8 cellular contexts compared by ENCODE assay signal in the genomic region with DNA sequence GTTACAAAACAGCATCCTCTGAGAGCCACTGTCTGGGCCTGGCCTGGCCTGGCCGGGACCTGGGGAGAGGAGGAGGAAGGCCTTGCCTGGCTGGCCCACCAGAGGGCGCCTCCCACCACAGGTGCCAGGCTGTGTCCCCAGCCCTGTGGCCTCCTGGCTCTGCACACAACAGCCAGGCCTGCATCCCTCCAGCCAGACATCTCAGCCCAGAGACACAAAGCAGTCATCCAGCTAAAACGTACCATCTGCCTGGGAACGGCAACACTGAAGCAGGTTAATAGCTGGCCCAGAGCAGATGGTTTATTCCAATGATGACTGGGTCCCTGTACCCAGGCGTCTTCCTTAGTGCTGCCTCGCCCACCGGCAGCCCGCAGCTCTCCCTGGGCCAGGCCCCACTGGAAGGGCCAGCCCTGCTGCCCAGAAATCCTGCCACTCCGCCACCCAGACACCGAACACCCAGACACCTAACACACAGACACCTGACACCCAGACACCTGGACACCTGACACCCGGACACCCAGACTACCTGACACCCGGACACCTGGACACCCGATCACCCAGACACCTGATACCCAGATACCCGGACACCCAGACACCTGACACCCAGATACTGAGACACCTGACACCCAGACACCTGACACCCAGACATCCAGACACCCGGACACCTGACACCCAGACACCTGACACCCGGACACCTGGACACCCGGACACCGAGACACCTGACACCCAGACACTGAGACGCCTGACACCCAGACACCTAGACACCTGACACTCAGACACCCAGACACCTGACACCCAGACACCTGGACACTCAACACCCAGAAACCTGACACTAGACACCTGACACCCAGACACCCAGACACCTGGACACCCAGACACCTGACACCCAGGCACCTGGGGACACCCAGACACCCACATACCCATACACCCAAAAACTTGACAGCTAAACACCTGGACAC. TPM values are rescaled to one million over a fixed set of nuclear protein-coding genes. Genes with fewer than 3 reads are reported as not detected.
DNase-seq lines count a peak whose midpoint lies in the region; ATAC-seq and TF ChIP-seq lines count a peak whose summit lies in the region.

No MANE protein-coding gene starts in this region.

- peak; percentile 85 for DNase-seq in AG08396 (ENCODE audit: low spot score)
- DNase-seq in NOMO-1 treated with DMSO at 0.1 percent for 48 hours (lab: John Stamatoyannopoulos, UW; ENCODE audit: unreplicated experiment), result peak; percentile 62
- peak; percentile 48 for DNase-seq in activated CD8-positive, alpha-beta memory T cell treated with anti-CD3 and anti-CD28 coated beads, Interleukin-2, amount 50 U/mL, for 24 hours (ENCODE audit: extremely low read depth)
- DNase-seq in endodermal cell, result peak; percentile 95
- DNase-seq in midbrain (lab: John Stamatoyannopoulos, UW), result peak; percentile 89
- peak; percentile 76 for DNase-seq in stimulated activated CD8-positive, alpha-beta memory T cell treated with anti-CD3 and anti-CD28 coated beads, Interleukin-7, amount 100 ng/mL, for 24 hours (ENCODE audit: low read depth)

- H3K9me3 ChIP-seq in endodermal cell (ENCODE audit: control insufficient read depth, low read length), result peaks cover 6% of the 10 kb centered on the region

- no peak overlapping the region for H3K27ac Mint-ChIP-seq in endodermal cell

- TF ChIP-seq CTCF in endodermal cell (conservative IDR thresholded peaks at IDR 0.05), result peak; percentile 94

- no peaks in the 10 kb centered on the region for H3K36me3 Mint-ChIP-seq in endodermal cell (ENCODE audit: low read depth)

- no peak overlapping the region for H3K4me3 Mint-ChIP-seq in endodermal cell

- peaks cover 1% of the 10 kb centered on the region for H3K27me3 Mint-ChIP-seq in endodermal cell (ENCODE audit: insufficient read depth)

- H3K36me3 ChIP-seq in endodermal cell (ENCODE audit: control insufficient read depth, insufficient read depth, low read length), result no peaks in the 10 kb centered on the region

- 75 to 81% methylated on average over 5 to 19 of the region's 19 CpGs for WGBS in endodermal cell (ENCODE audit: insufficient coverage in 1 of 2, insufficient read length in 1 of 2), 2 experiments

- ATAC-seq in GM18858 (IDR thresholded peaks at IDR 0.05; ENCODE audit: unreplicated experiment), result peak; percentile 80
- peak; percentile 93 for ATAC-seq in HG03108 (IDR thresholded peaks at IDR 0.05; ENCODE audit: unreplicated experiment)

- no peak overlapping the region for H3K9ac ChIP-seq in endodermal cell (ENCODE audit: extremely low read depth, low read length, poor library complexity, severe bottlenecking)

- H3K27me3 ChIP-seq in endodermal cell (ENCODE audit: control insufficient read depth, insufficient read depth, low read length, poor library complexity, severe bottlenecking), result no peaks in the 10 kb centered on the region

- H3K4me3 ChIP-seq in endodermal cell (ENCODE audit: low read length), result no peak overlapping the region

- no peak overlapping the region for H3K27ac ChIP-seq in endodermal cell (ENCODE audit: low read depth, low read length)

- no peaks in the 10 kb centered on the region for H3K4me1 Mint-ChIP-seq in endodermal cell

- H3K4me1 ChIP-seq in endodermal cell (ENCODE audit: control insufficient read depth, insufficient read depth, low read length), result no peaks in the 10 kb centered on the region

- H3K9me3 Mint-ChIP-seq in endodermal cell, result no peaks in the 10 kb centered on the region

RNA-seq across cellular contexts. Expression of gene C19orf12, which starts 20.1 kb away (rescaled TPM):
- total RNA-seq in endodermal cell, result 10 to 100 TPM; 18.9 to 22.9 TPM
- polyA plus RNA-seq in endodermal cell (2013, experiment 1 of 2), result 24.4 TPM
- 19.4 TPM for polyA plus RNA-seq in endodermal cell (2013, experiment 2 of 2)

RNA-seq across cellular contexts. Expression of gene PLEKHF1, which starts 29.7 kb away (rescaled TPM):
- total RNA-seq in endodermal cell, result 1 to 10 TPM; 2.6 to 2.8 TPM
- polyA plus RNA-seq in endodermal cell (2013, experiment 1 of 2), result 1.1 TPM
- 0.62 TPM for polyA plus RNA-seq in endodermal cell (2013, experiment 2 of 2)
